In the genomic region with DNA sequence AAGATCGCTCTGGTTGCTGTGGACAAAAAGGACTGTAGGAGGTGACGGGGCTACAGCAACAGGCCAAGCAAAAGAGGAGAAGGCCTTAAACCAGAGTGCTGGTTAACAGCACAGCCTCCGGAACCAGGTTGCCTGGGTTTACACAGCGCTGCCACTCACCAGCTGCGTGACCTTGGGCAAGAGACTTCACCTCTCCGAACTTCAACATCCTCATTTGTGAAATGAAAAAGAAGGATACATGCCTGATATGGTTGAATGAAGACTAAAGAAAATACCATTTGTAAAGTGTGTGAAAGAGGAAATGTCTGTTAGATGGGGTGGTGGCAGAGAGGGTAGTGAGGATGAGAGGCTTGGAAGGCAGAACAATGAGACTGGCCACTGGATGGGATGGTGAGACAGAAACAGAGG, we compare ENCODE assay signal across 29 cellular contexts. TPM values are rescaled to one million over a fixed set of nuclear protein-coding genes. Genes with fewer than 3 reads are reported as not detected.
A peak's percentile ranks its signal among the peaks of the same experiment; 100 is the strongest.
DNase-seq lines count a peak whose midpoint lies in the region; ATAC-seq and TF ChIP-seq lines count a peak whose summit lies in the region.
"Had no signal": no experiment of that assay in that cellular context is flagged by ENCODE, and none has a peak within 500 bp of the region (broad histone marks: within the 10 kb centered on the region; RNA-seq: fewer than 3 reads in every experiment).

No MANE protein-coding gene starts in this region.

- TF ChIP-seq CTCF in A673 (conservative IDR thresholded peaks at IDR 0.05; ENCODE audit: low read depth, low read length) (no peak), GM12864 (IDR thresholded peaks at IDR 0.05; ENCODE audit: low read depth, low read length, missing control alignments) (no peak), HL-60 (IDR thresholded peaks at IDR 0.05; ENCODE audit: insufficient read depth, low read length) (no peak), mucosa of descending colon (IDR thresholded peaks at IDR 0.05) (no peak)

- H3K4me3 ChIP-seq in A673 (ENCODE audit: low read depth, low read length, poor library complexity, severe bottlenecking) = no peak overlapping the region
- H3K4me3 ChIP-seq in GM12864 (ENCODE audit: low read depth, low read length) = peak overlapping the region; percentile 10
- no peak overlapping the region for H3K4me3 ChIP-seq in HL-60 (replicated peaks; ENCODE audit: insufficient read depth, low read length)
- no peak overlapping the region for H3K4me3 ChIP-seq in mucosa of descending colon
- H3K4me3 ChIP-seq: left lung, Peyer's patch, psoas muscle had no signal

- H3K27me3 ChIP-seq in A673 (replicated peaks; ENCODE audit: insufficient read depth, low read depth, low read length, poor library complexity) = no peaks in the 10 kb centered on the region
- no peaks in the 10 kb centered on the region for H3K27me3 ChIP-seq in HL-60 (ENCODE audit: insufficient read depth, poor library complexity, severe bottlenecking)
- H3K27me3 ChIP-seq: Peyer's patch had no signal

- ATAC-seq in mucosa of descending colon = peak; percentile 11
- ATAC-seq: esophagus mucosa, left lung, psoas muscle had no signal

- CTCF ChIA-PET in A673 (lab: Charles Lee) = no interaction called here

- DNase-seq in A673 (ENCODE audit: low spot score) (no peak), GM12864 (ENCODE audit: low read depth) (no peak), HL-60 (ENCODE audit: low read depth in 1 of 2, low spot score in 1 of 2) (peak in 1 of 2 experiments; percentile 63), mucosa of descending colon (peak in 1 of 3 donors; percentile 6), GM19240 (ENCODE audit: insufficient read length, low spot score) (no peak), NCI-H1436 (lab: John Stamatoyannopoulos, UW) (no peak), cortex of kidney (lab: John Stamatoyannopoulos, UW) (no peak), caudate nucleus (lab: John Stamatoyannopoulos, UW) (no peak)
- DNase-seq: activated CD4-positive, alpha-beta T cell treated with anti-CD3 and anti-CD28 coated beads, Interleukin-2, amount 50 U/mL, for 48 hours; activated CD4-positive, CD25-positive, alpha-beta regulatory T cell treated with anti-CD3 and anti-CD28 coated beads, Interleukin-2, amount 50 U/mL, for 72 hours; activated CD8-positive, alpha-beta memory T cell treated with anti-CD3 and anti-CD28 coated beads, Interleukin-2, amount 50 U/mL, for 4 hours; activated naive CD4-positive, alpha-beta T cell treated with anti-CD3 and anti-CD28 coated beads for 36 hours; CD4-positive, alpha-beta T cell; central memory CD4-positive, alpha-beta T cell; foreskin fibroblast; H9; head of caudate nucleus; islet precursor cell; left lung; NCI-H146; NCI-H2107; NCI-H345; psoas muscle; SHP77; stimulated activated naive CD4-positive, alpha-beta T cell; T-helper 17 cell had no signal

- H3K9me3 ChIP-seq in A673 (ENCODE audit: low read depth, low read length, poor library complexity, severe bottlenecking) = no peaks in the 10 kb centered on the region
- no peaks in the 10 kb centered on the region for H3K9me3 ChIP-seq in mucosa of descending colon
- H3K9me3 ChIP-seq: psoas muscle had no signal

- H3K27ac ChIP-seq in A673 (ENCODE audit: low read depth, low read length, poor library complexity, severe bottlenecking) = peak overlapping the region; percentile 49
- H3K27ac ChIP-seq in HL-60 (replicated peaks) = peak overlapping the region; percentile 26; the same call in 1 of the 2 replicates
- H3K27ac ChIP-seq in caudate nucleus (ENCODE audit: low read depth, low read length) = no peak overlapping the region
- H3K27ac ChIP-seq: 22Rv1, psoas muscle had no signal

- H3K36me3 ChIP-seq in A673 (ENCODE audit: insufficient read depth, low read length, poor library complexity, severe bottlenecking) (peaks cover 9% of the 10 kb centered on the region), mucosa of descending colon (ENCODE audit: low read depth) (no peaks in the 10 kb centered on the region)
- H3K36me3 ChIP-seq: left lung, Peyer's patch had no signal

- intact Hi-C loops in A673 (cut with micrococcal nuclease; ENCODE audit: unreplicated experiment) = no loop called here
- intact Hi-C loops in mucosa of descending colon (cut with DNase I, micrococcal nuclease) = no loop called here

- no TSS peak for BruUV-seq in A673 (replicated peaks; lab: Mats Ljungman, UMichigan)

- POLR2A ChIA-PET in A673 (lab: Charles Lee; ENCODE audit: low non-redundant PET) = no interaction called here

- H3K4me1 ChIP-seq in A673 (ENCODE audit: insufficient read depth, low read length, poor library complexity, severe bottlenecking) = peaks cover 48% of the 10 kb centered on the region
- no peaks in the 10 kb centered on the region for H3K4me1 ChIP-seq in mucosa of descending colon (ENCODE audit: low read depth)
- H3K4me1 ChIP-seq: psoas muscle had no signal

RNA-seq across cellular contexts. Expression of a gene that starts 44.9 kb away (rescaled TPM):
- total RNA-seq in A673 (2021) (145 and 174 TPM in 2 replicates), mucosa of descending colon (10 to 100 TPM in 2 of 3 donors, 1 to 10 TPM in 1; 9.9 to 14.1 (median 13.5) TPM)
